In genomic region chr6:119043783-119044182, GRCh38 we compare ENCODE assay signal across 15 cellular contexts. TPM values are rescaled to one million over a fixed set of nuclear protein-coding genes. Genes with fewer than 3 reads are reported as not detected.
A peak's percentile ranks its signal among the peaks of the same experiment; 100 is the strongest.
DNase-seq lines count a peak whose midpoint lies in the region; ATAC-seq, FAIRE-seq and TF ChIP-seq lines count a peak whose summit lies in the region.
"Had no signal": no experiment of that assay in that cellular context is flagged by ENCODE, and none has a peak within 500 bp of the region (broad histone marks: within the 10 kb centered on the region; RNA-seq: fewer than 3 reads in every experiment).

No MANE protein-coding gene starts in this region.

- no peaks in the 10 kb centered on the region for H3K27me3 Mint-ChIP-seq in activated T-cell treated with anti-CD3 and anti-CD28 coated beads, Interleukin-2, amount 50 U/mL, for 72 hours (ENCODE audit: low read depth)

- H3K4me1 Mint-ChIP-seq in activated T-cell treated with anti-CD3 and anti-CD28 coated beads, Interleukin-2, amount 50 U/mL, for 72 hours (ENCODE audit: low read depth) = peaks cover 22% of the 10 kb centered on the region
- H3K4me1 Mint-ChIP-seq: CD8-positive, alpha-beta memory T cell; stimulated activated memory B cell treated with anti-CD40 and anti-IgM and Interleukin-4, amounts not matched to agents 10 μg/mL and 1 μg/mL and 100 μg/mL, for 72 hours had no signal

- H3K9me3 Mint-ChIP-seq in activated T-cell treated with anti-CD3 and anti-CD28 coated beads, Interleukin-2, amount 50 U/mL, for 72 hours = peaks cover 0 to 3% of the 10 kb centered on the region in 2 donors
- H3K9me3 Mint-ChIP-seq: CD8-positive, alpha-beta memory T cell had no signal

- H3K36me3 Mint-ChIP-seq in activated T-cell treated with anti-CD3 and anti-CD28 coated beads, Interleukin-2, amount 50 U/mL, for 72 hours (ENCODE audit: insufficient read depth in 2 of 2) = no peaks in the 10 kb centered on the region

- FAIRE-seq in H54 (lab: Jason Lieb, UNC) = no peak
- FAIRE-seq: colon had no signal

- DNase-seq in activated T-cell treated with anti-CD3 and anti-CD28 coated beads, Interleukin-2, amount 50 U/mL, for 72 hours = no peak
- DNase-seq in activated T-cell treated with anti-CD3 and anti-CD28 coated beads, Interleukin-2, amount 50 U/mL, for 48 hours = no peak
- DNase-seq in foreskin melanocyte = no peak
- no peak for DNase-seq in H54 (ENCODE audit: insufficient read length, low spot score)
- DNase-seq in activated CD8-positive, alpha-beta memory T cell treated with anti-CD3 and anti-CD28 coated beads for 24 hours = no peak
- no peak for DNase-seq in activated gamma-delta T cell treated with Interleukin-2 at 50 U/mL for 16 hours
- DNase-seq: activated naive CD4-positive, alpha-beta T cell; CD8-positive, alpha-beta memory T cell; foreskin fibroblast; NCI-H1092; upper lobe of left lung had no signal

- H3K27ac Mint-ChIP-seq in activated T-cell treated with anti-CD3 and anti-CD28 coated beads, Interleukin-2, amount 50 U/mL, for 72 hours = peak overlapping the region; percentile 48
- H3K27ac Mint-ChIP-seq: stimulated activated memory B cell treated with anti-CD40 and anti-IgM and Interleukin-4, amounts not matched to agents 10 μg/mL and 1 μg/mL and 100 μg/mL, for 72 hours had no signal

- peak; percentile 37 to 53 for ATAC-seq in activated T-cell treated with anti-CD3 and anti-CD28 coated beads, Interleukin-2, amount 50 U/mL, for 72 hours (replicated peaks in 1 of 2)
- ATAC-seq in GM21381 (IDR thresholded peaks at IDR 0.05; ENCODE audit: unreplicated experiment) (peak; percentile 90), HG03135 (IDR thresholded peaks at IDR 0.05; ENCODE audit: unreplicated experiment) (peak; percentile 62)
- ATAC-seq: stimulated activated memory B cell treated with anti-CD40 and anti-IgM and Interleukin-4, amounts not matched to agents 10 μg/mL and 1 μg/mL and 100 μg/mL, for 72 hours had no signal

- H3K4me3 Mint-ChIP-seq in activated T-cell treated with anti-CD3 and anti-CD28 coated beads, Interleukin-2, amount 50 U/mL, for 72 hours = peak overlapping the region; percentile 3 to 48
- H3K4me3 Mint-ChIP-seq: CD8-positive, alpha-beta memory T cell; stimulated activated memory B cell treated with anti-CD40 and anti-IgM and Interleukin-4, amounts not matched to agents 10 μg/mL and 1 μg/mL and 100 μg/mL, for 72 hours had no signal

- no peak for TF ChIP-seq POLR2A in H54 (IDR thresholded peaks at IDR 0.05; ENCODE audit: low read depth, low read length)

RNA-seq across cellular contexts. Expression of gene FAM184A, which starts 34.7 kb away (rescaled TPM):
- total RNA-seq in activated T-cell treated with anti-CD3 and anti-CD28 coated beads, Interleukin-2, amount 50 U/mL, for 72 hours = 10 to 100 TPM; 18.4 to 18.5 TPM
